8 cellular contexts compared by ENCODE assay signal in genomic region chr15:79978694-79979519, GRCh38.
DNase-seq lines count a peak whose midpoint lies in the region; ATAC-seq lines count a peak whose summit lies in the region.

No MANE protein-coding gene starts in this region.

- H3K4me1 ChIP-seq in ACC112 (ENCODE audit: control insufficient read depth, insufficient read depth, low read length, unreplicated experiment), result peaks cover 14% of the 10 kb centered on the region

- no peaks in the 10 kb centered on the region for H3K79me2 ChIP-seq in ACC112 (ENCODE audit: control insufficient read depth, insufficient read depth, low read length, unreplicated experiment)

- DNase-seq in SKM-1 treated with dmso at 0.1 percent for 144 hours (lab: John Stamatoyannopoulos, UW; ENCODE audit: unreplicated experiment) (peak; percentile 75), hepatic stellate cell (ENCODE audit: low spot score) (peak; percentile 32), HK-2 (ENCODE audit: unreplicated experiment) (no peak), SW 1271 (lab: John Stamatoyannopoulos, UW) (no peak)
- no peak for DNase-seq in activated CD4-positive, alpha-beta T cell treated with anti-CD3 and anti-CD28 coated beads, Interleukin-2, amount 50 U/mL, for 4 hours

- H3K27ac ChIP-seq in ACC112 (ENCODE audit: low read depth, low read length), result peak overlapping the region; percentile 42

- no peak overlapping the region for H3K4me3 ChIP-seq in ACC112 (ENCODE audit: low read depth, low read length)

- H2AFZ ChIP-seq in ACC112 (ENCODE audit: low read length, unreplicated experiment), result peak overlapping the region; percentile 79

- no peaks in the 10 kb centered on the region for H3K36me3 ChIP-seq in ACC112 (ENCODE audit: insufficient read depth, low read length)

- ATAC-seq in GM18867 (IDR thresholded peaks at IDR 0.05; ENCODE audit: unreplicated experiment), result peak; percentile 73
- ATAC-seq in HG03066 (IDR thresholded peaks at IDR 0.05; ENCODE audit: low read depth, unreplicated experiment), result peak; percentile 62

- H3K27me3 ChIP-seq in ACC112 (ENCODE audit: insufficient read depth, low read length), result no peaks in the 10 kb centered on the region

Comparison
In these comparisons a context has a peak if more than half of its experiments do, and no peak if none do; other contexts are left out.
1. DNase-seq: peak in SKM-1 treated with dmso at 0.1 percent for 144 hours (single experiment) and hepatic stellate cell (single experiment); none in HK-2 (single experiment), activated CD4-positive, alpha-beta T cell treated with anti-CD3 and anti-CD28 coated beads, Interleukin-2, amount 50 U/mL, for 4 hours (0 of 2) and SW 1271 (0 of 2).